In the genomic region with DNA sequence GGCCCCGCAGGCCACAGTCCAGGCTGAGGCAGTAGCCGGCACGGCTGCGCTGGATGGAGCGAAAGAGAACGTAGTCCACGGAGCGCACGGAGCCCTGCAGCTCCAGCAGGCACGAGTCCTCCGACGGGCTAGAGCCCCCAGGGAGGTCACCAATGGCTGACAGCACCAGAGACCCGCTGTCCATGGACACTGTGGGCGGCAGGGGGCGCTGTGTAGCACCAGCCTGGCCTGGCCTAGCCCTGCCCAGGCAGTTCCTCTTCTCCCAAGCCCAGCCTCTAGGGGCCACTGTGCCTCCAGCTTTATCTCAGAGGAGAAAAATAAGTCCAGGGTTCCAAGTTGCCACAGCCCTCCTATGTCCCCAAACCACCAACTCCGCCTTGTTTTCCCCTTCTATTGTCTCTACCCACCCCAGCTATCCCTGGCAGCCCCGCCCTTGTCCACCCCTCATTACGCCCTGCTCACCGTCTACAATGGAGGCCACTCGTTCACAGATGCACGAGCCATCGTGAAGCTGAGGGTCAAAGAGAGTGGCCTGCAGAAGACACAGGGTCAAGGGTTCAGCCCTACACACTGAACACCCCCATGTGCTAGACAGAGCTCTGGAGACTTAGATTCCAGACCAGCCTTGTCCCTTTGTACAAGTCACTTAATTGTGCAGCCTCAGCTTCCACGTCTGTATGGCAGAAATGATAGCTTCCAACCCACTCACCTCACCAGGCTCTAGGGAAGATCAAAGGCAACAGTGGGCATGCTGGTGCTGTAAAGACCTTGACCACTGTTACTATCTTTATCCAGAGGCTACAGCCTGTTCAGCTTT, we compare ENCODE assay signal across 1 cellular context.
TF ChIP-seq lines count a peak whose summit lies in the region.

No MANE protein-coding gene starts in this region.

TF ChIP-seq in K562, 482 proteins besides CTCF, POLR2A, EP300 and RAD21 (continued from another document and continues in another):
- TF ChIP-seq FOXK2 (conservative IDR thresholded peaks at IDR 0.05 in 1 of 2, IDR thresholded peaks at IDR 0.05 in 1 of 2; ENCODE audit: low read depth in 2 of 2), result 0 out of 4 replicates have a peak, but pooled peaks of 1 of the 2 experiments have one; percentile 45
- 0 out of 4 replicates have a peak, but pooled peaks of 1 of the 2 experiments have one; percentile 21 for TF ChIP-seq NRF1 (conservative IDR thresholded peaks at IDR 0.05 in 1 of 2, IDR thresholded peaks at IDR 0.05 in 1 of 2)
- TF ChIP-seq ZNF217 (CRISPR knock-in tag; IDR thresholded peaks at IDR 0.05), result no peak
- peak; percentile 57 to 91 (median 86) for TF ChIP-seq YY1 (IDR thresholded peaks at IDR 0.05; ENCODE audit: borderline replicate concordance in 1 of 3, control insufficient read depth in 1 of 3, extremely low read depth in 1 of 3, insufficient read depth in 3 of 3, insufficient read length in 1 of 3, insufficient replicate concordance in 2 of 3, low read depth in 1 of 3, low read length in 2 of 3)
- peak; percentile 46; the same call in 1 of the 2 replicates for TF ChIP-seq MYNN (IDR thresholded peaks at IDR 0.05)
- TF ChIP-seq MYNN (CRISPR knock-in tag; IDR thresholded peaks at IDR 0.05), result no peak
- peak; percentile 60; the same call in 1 of the 2 replicates for TF ChIP-seq ZKSCAN1 (IDR thresholded peaks at IDR 0.05; ENCODE audit: low read depth, low read length)
- TF ChIP-seq SRSF9 (IDR thresholded peaks at IDR 0.05; ENCODE audit: borderline replicate concordance, low read depth, low read length), result no peak
- TF ChIP-seq SPI1 (IDR thresholded peaks at IDR 0.05; ENCODE audit: borderline replicate concordance, low read depth, low read length), result peak; percentile 99
- TF ChIP-seq, protein P1, sequence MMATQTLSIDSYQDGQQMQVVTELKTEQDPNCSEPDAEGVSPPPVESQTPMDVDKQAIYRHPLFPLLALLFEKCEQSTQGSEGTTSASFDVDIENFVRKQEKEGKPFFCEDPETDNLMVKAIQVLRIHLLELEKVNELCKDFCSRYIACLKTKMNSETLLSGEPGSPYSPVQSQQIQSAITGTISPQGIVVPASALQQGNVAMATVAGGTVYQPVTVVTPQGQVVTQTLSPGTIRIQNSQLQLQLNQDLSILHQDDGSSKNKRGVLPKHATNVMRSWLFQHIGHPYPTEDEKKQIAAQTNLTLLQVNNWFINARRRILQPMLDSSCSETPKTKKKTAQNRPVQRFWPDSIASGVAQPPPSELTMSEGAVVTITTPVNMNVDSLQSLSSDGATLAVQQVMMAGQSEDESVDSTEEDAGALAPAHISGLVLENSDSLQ (IDR thresholded peaks at IDR 0.05), result 0 out of 2 replicates have a peak, but pooled peaks have one; percentile 9
- TF ChIP-seq, protein P2, sequence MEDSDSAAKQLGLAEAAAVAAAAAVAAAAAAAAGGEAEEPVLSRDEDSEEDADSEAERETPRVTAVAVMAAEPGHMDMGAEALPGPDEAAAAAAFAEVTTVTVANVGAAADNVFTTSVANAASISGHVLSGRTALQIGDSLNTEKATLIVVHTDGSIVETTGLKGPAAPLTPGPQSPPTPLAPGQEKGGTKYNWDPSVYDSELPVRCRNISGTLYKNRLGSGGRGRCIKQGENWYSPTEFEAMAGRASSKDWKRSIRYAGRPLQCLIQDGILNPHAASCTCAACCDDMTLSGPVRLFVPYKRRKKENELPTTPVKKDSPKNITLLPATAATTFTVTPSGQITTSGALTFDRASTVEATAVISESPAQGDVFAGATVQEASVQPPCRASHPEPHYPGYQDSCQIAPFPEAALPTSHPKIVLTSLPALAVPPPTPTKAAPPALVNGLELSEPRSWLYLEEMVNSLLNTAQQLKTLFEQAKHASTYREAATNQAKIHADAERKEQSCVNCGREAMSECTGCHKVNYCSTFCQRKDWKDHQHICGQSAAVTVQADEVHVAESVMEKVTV (CRISPR knock-in tag; IDR thresholded peaks at IDR 0.05), result peak; percentile 76
- TF ChIP-seq CTBP1 (IDR thresholded peaks at IDR 0.05; ENCODE audit: borderline replicate concordance), result peak; percentile 80
- no peak for TF ChIP-seq ZNF668 (CRISPR knock-in tag; IDR thresholded peaks at IDR 0.05)
- no peak for TF ChIP-seq HMG20B (CRISPR knock-in tag; IDR thresholded peaks at IDR 0.05)
- no peak for TF ChIP-seq FOXP1 (CRISPR knock-in tag; IDR thresholded peaks at IDR 0.05)
- TF ChIP-seq, protein P3, sequence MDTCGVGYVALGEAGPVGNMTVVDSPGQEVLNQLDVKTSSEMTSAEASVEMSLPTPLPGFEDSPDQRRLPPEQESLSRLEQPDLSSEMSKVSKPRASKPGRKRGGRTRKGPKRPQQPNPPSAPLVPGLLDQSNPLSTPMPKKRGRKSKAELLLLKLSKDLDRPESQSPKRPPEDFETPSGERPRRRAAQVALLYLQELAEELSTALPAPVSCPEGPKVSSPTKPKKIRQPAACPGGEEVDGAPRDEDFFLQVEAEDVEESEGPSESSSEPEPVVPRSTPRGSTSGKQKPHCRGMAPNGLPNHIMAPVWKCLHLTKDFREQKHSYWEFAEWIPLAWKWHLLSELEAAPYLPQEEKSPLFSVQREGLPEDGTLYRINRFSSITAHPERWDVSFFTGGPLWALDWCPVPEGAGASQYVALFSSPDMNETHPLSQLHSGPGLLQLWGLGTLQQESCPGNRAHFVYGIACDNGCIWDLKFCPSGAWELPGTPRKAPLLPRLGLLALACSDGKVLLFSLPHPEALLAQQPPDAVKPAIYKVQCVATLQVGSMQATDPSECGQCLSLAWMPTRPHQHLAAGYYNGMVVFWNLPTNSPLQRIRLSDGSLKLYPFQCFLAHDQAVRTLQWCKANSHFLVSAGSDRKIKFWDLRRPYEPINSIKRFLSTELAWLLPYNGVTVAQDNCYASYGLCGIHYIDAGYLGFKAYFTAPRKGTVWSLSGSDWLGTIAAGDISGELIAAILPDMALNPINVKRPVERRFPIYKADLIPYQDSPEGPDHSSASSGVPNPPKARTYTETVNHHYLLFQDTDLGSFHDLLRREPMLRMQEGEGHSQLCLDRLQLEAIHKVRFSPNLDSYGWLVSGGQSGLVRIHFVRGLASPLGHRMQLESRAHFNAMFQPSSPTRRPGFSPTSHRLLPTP (IDR thresholded peaks at IDR 0.05; ENCODE audit: borderline replicate concordance, extremely low read depth, insufficient read length), result no peak
- no peak for TF ChIP-seq SMAD3 (CRISPR knock-in tag; conservative IDR thresholded peaks at IDR 0.05)
- TF ChIP-seq, protein P4, sequence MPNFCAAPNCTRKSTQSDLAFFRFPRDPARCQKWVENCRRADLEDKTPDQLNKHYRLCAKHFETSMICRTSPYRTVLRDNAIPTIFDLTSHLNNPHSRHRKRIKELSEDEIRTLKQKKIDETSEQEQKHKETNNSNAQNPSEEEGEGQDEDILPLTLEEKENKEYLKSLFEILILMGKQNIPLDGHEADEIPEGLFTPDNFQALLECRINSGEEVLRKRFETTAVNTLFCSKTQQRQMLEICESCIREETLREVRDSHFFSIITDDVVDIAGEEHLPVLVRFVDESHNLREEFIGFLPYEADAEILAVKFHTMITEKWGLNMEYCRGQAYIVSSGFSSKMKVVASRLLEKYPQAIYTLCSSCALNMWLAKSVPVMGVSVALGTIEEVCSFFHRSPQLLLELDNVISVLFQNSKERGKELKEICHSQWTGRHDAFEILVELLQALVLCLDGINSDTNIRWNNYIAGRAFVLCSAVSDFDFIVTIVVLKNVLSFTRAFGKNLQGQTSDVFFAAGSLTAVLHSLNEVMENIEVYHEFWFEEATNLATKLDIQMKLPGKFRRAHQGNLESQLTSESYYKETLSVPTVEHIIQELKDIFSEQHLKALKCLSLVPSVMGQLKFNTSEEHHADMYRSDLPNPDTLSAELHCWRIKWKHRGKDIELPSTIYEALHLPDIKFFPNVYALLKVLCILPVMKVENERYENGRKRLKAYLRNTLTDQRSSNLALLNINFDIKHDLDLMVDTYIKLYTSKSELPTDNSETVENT (CRISPR knock-in tag; IDR thresholded peaks at IDR 0.05), result peak; percentile 47; the same call in 1 of the 2 replicates
- TF ChIP-seq FOXA1 (IDR thresholded peaks at IDR 0.05; ENCODE audit: borderline replicate concordance), result no peak
- peak; percentile 92 for TF ChIP-seq HDGF (IDR thresholded peaks at IDR 0.05)
- TF ChIP-seq, protein P5, sequence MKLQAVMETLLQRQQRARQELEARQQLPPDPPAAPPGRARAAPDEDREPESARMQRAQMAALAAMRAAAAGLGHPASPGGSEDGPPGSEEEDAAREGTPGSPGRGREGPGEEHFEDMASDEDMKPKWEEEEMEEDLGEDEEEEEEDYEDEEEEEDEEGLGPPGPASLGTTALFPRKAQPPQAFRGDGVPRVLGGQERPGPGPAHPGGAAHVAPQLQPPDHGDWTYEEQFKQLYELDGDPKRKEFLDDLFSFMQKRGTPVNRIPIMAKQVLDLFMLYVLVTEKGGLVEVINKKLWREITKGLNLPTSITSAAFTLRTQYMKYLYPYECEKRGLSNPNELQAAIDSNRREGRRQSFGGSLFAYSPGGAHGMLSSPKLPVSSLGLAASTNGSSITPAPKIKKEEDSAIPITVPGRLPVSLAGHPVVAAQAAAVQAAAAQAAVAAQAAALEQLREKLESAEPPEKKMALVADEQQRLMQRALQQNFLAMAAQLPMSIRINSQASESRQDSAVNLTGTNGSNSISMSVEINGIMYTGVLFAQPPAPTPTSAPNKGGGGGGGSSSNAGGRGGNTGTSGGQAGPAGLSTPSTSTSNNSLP (IDR thresholded peaks at IDR 0.05; ENCODE audit: borderline replicate concordance, low read depth, low read length), result no peak
- no peak for TF ChIP-seq NFXL1 (CRISPR knock-in tag; IDR thresholded peaks at IDR 0.05)
- no peak for TF ChIP-seq STAT5B (CRISPR knock-in tag; IDR thresholded peaks at IDR 0.05)
- TF ChIP-seq, protein P6, sequence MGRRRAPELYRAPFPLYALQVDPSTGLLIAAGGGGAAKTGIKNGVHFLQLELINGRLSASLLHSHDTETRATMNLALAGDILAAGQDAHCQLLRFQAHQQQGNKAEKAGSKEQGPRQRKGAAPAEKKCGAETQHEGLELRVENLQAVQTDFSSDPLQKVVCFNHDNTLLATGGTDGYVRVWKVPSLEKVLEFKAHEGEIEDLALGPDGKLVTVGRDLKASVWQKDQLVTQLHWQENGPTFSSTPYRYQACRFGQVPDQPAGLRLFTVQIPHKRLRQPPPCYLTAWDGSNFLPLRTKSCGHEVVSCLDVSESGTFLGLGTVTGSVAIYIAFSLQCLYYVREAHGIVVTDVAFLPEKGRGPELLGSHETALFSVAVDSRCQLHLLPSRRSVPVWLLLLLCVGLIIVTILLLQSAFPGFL (CRISPR knock-in tag; IDR thresholded peaks at IDR 0.05), result no peak
- TF ChIP-seq L3MBTL2 (IDR thresholded peaks at IDR 0.05), result peak; percentile 36; the same call in 1 of the 2 replicates
- TF ChIP-seq, protein P7, sequence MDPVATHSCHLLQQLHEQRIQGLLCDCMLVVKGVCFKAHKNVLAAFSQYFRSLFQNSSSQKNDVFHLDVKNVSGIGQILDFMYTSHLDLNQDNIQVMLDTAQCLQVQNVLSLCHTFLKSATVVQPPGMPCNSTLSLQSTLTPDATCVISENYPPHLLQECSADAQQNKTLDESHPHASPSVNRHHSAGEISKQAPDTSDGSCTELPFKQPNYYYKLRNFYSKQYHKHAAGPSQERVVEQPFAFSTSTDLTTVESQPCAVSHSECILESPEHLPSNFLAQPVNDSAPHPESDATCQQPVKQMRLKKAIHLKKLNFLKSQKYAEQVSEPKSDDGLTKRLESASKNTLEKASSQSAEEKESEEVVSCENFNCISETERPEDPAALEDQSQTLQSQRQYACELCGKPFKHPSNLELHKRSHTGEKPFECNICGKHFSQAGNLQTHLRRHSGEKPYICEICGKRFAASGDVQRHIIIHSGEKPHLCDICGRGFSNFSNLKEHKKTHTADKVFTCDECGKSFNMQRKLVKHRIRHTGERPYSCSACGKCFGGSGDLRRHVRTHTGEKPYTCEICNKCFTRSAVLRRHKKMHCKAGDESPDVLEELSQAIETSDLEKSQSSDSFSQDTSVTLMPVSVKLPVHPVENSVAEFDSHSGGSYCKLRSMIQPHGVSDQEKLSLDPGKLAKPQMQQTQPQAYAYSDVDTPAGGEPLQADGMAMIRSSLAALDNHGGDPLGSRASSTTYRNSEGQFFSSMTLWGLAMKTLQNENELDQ (CRISPR knock-in tag; IDR thresholded peaks at IDR 0.05; ENCODE audit: borderline replicate concordance), result no peak
- TF ChIP-seq FIP1L1 (IDR thresholded peaks at IDR 0.05; ENCODE audit: low read depth, low read length, poor library complexity, severe bottlenecking), result peak; percentile 70
- TF ChIP-seq ZNF212 (CRISPR knock-in tag; IDR thresholded peaks at IDR 0.05), result no peak
- TF ChIP-seq ZNF586 (CRISPR knock-in tag; conservative IDR thresholded peaks at IDR 0.05), result no peak
- TF ChIP-seq PRMT5 (CRISPR knock-in tag; IDR thresholded peaks at IDR 0.05), result no peak
- peak; percentile 24; the same call in 1 of the 2 replicates for TF ChIP-seq BCOR (IDR thresholded peaks at IDR 0.05)
- TF ChIP-seq, protein P8, sequence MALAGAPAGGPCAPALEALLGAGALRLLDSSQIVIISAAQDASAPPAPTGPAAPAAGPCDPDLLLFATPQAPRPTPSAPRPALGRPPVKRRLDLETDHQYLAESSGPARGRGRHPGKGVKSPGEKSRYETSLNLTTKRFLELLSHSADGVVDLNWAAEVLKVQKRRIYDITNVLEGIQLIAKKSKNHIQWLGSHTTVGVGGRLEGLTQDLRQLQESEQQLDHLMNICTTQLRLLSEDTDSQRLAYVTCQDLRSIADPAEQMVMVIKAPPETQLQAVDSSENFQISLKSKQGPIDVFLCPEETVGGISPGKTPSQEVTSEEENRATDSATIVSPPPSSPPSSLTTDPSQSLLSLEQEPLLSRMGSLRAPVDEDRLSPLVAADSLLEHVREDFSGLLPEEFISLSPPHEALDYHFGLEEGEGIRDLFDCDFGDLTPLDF (CRISPR knock-in tag; IDR thresholded peaks at IDR 0.05), result peak; percentile 41; the same call in 1 of the 2 replicates
- peak; percentile 72 for TF ChIP-seq CREM (IDR thresholded peaks at IDR 0.05; ENCODE audit: low read depth)
- no peak for TF ChIP-seq RUNX1 (IDR thresholded peaks at IDR 0.05; ENCODE audit: low read depth)
- peak; percentile 34; the same call in 1 of the 2 replicates for TF ChIP-seq TOE1 (IDR thresholded peaks at IDR 0.05; ENCODE audit: borderline replicate concordance)
- TF ChIP-seq TOE1 (CRISPR knock-in tag; IDR thresholded peaks at IDR 0.05; ENCODE audit: borderline replicate concordance, low read depth), result no peak
- TF ChIP-seq MEIS2 (IDR thresholded peaks at IDR 0.05; ENCODE audit: partially characterized antibody), result peak; percentile 8
- TF ChIP-seq SNIP1 (IDR thresholded peaks at IDR 0.05; ENCODE audit: low read depth), result no peak
- TF ChIP-seq KLF16 (IDR thresholded peaks at IDR 0.05), result peak; percentile 74
- TF ChIP-seq CAMTA2 (CRISPR knock-in tag; conservative IDR thresholded peaks at IDR 0.05), result no peak
- TF ChIP-seq, protein P9, sequence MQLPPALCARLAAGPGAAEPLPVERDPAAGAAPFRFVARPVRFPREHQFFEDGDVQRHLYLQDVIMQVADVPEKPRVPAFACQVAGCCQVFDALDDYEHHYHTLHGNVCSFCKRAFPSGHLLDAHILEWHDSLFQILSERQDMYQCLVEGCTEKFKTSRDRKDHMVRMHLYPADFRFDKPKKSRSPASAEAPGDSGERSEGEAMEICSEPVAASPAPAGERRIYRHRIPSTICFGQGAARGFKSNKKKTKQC (CRISPR knock-in tag; IDR thresholded peaks at IDR 0.05), result no peak
- TF ChIP-seq ETV5 (CRISPR knock-in tag; IDR thresholded peaks at IDR 0.05; ENCODE audit: low read depth), result no peak
- TF ChIP-seq CHD2 (IDR thresholded peaks at IDR 0.05; ENCODE audit: low read depth, low read length), result 0 out of 2 replicates have a peak, but pooled peaks have one; percentile 29
- TF ChIP-seq, protein P10, sequence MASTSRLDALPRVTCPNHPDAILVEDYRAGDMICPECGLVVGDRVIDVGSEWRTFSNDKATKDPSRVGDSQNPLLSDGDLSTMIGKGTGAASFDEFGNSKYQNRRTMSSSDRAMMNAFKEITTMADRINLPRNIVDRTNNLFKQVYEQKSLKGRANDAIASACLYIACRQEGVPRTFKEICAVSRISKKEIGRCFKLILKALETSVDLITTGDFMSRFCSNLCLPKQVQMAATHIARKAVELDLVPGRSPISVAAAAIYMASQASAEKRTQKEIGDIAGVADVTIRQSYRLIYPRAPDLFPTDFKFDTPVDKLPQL (IDR thresholded peaks at IDR 0.05; ENCODE audit: extremely low read depth, insufficient read length), result no peak
- no peak for TF ChIP-seq SMARCB1 (IDR thresholded peaks at IDR 0.05; ENCODE audit: insufficient read length, low read depth)
- no peak for TF ChIP-seq MIER1 (IDR thresholded peaks at IDR 0.05; ENCODE audit: low read depth)
